Comparison of ENCODE assay signal across 20 cellular contexts in genomic region chrX:15399901-15400500, GRCh38. TPM values are rescaled to one million over a fixed set of nuclear protein-coding genes. Genes with fewer than 3 reads are reported as not detected.
DNase-seq lines count a peak whose midpoint lies in the region; ATAC-seq and TF ChIP-seq lines count a peak whose summit lies in the region.
"Had no signal": no experiment of that assay in that cellular context is flagged by ENCODE, and none has a peak within 500 bp of the region (broad histone marks: within the 10 kb centered on the region; RNA-seq: fewer than 3 reads in every experiment).

No MANE protein-coding gene starts in this region.

- POLR2A ChIA-PET in HEK293 (lab: Yijun Ruan, JAX) = no interaction called here

- no peak for ATAC-seq in HG03039 (IDR thresholded peaks at IDR 0.05; ENCODE audit: unreplicated experiment)
- ATAC-seq: K562 had no signal

- no peaks in the 10 kb centered on the region for H3K4me1 ChIP-seq in HEK293 (ENCODE audit: control insufficient read depth, insufficient read depth, low read length)
- H3K4me1 ChIP-seq in mesenchymal stem cell (ENCODE audit: control insufficient read depth, insufficient read depth, low read depth, low read length) = no peaks in the 10 kb centered on the region

- no peaks in the 10 kb centered on the region for H3K79me1 ChIP-seq in mesenchymal stem cell (replicated peaks; ENCODE audit: low read length, poor library complexity, severe bottlenecking)

- WGBS in mesenchymal stem cell = 100% methylated on average over 1 of the region's 5 CpGs

- no peaks in the 10 kb centered on the region for H3K27me3 ChIP-seq in mesenchymal stem cell (ENCODE audit: control insufficient read depth in 1 of 2, insufficient read depth in 1 of 2, low read length in 2 of 2)

- no peak overlapping the region for H3K4me3 Mint-ChIP-seq in CD14-positive monocyte

- no peak overlapping the region for H4K8ac ChIP-seq in mesenchymal stem cell (ENCODE audit: low read length)

- no peak overlapping the region for H3K27ac Mint-ChIP-seq in CD14-positive monocyte

- H3K14ac ChIP-seq in mesenchymal stem cell (ENCODE audit: low read length in 2 of 2) = no peak overlapping the region

- H3K9me3 Mint-ChIP-seq in CD14-positive monocyte = no peaks in the 10 kb centered on the region

- no peak overlapping the region for H3K27ac ChIP-seq in HEK293 (ENCODE audit: extremely low read depth, low read depth, low read length)
- H3K27ac ChIP-seq in SK-N-MC = no peak overlapping the region
- no peak overlapping the region for H3K27ac ChIP-seq in mesenchymal stem cell (ENCODE audit: low read length, poor library complexity, severe bottlenecking)
- H3K27ac ChIP-seq: GM23248 had no signal

- no peak overlapping the region for H2BK5ac ChIP-seq in mesenchymal stem cell (ENCODE audit: low read depth, low read length, poor library complexity, severe bottlenecking)

- no peak overlapping the region for H2BK15ac ChIP-seq in mesenchymal stem cell (ENCODE audit: low read depth, poor library complexity, severe bottlenecking)

- H3K4me3 ChIP-seq in HEK293 (ENCODE audit: low read depth, low read length) = no peak overlapping the region
- H3K4me3 ChIP-seq in SK-N-MC = no peak overlapping the region
- H3K4me3 ChIP-seq in mesenchymal stem cell (ENCODE audit: insufficient read depth in 1 of 2, low read depth in 1 of 2, low read length in 2 of 2) = no peak overlapping the region
- H3K4me3 ChIP-seq: GM23248, K562 had no signal

- H4K91ac ChIP-seq in mesenchymal stem cell (ENCODE audit: low read length) = no peak overlapping the region

- H3K18ac ChIP-seq in mesenchymal stem cell (ENCODE audit: low read depth in 1 of 2, low read length in 2 of 2) = no peak overlapping the region

- CTCF ChIA-PET in HEK293 (lab: Yijun Ruan, JAX) = interaction anchor here (0.9 to 1.5 kb wide), 2 partner anchors 18 to 51 kb away, joined by 4 read pairs; no protein-coding TSS in a partner anchor

- no peak overlapping the region for H3K4ac ChIP-seq in mesenchymal stem cell (ENCODE audit: low read depth in 1 of 2, low read length in 2 of 2)

- H3K9me3 ChIP-seq in HEK293 (ENCODE audit: control insufficient read depth, insufficient read depth, low read depth, low read length) (no peaks in the 10 kb centered on the region), SK-N-MC (ENCODE audit: low read depth, low read length) (no peaks in the 10 kb centered on the region), mesenchymal stem cell (ENCODE audit: control insufficient read depth, low read length) (no peaks in the 10 kb centered on the region)

- H3K23ac ChIP-seq in mesenchymal stem cell (ENCODE audit: low read length in 2 of 2) = no peak overlapping the region

- H3K36me3 Mint-ChIP-seq in CD14-positive monocyte = no peaks in the 10 kb centered on the region

- DNase-seq in COLO829 (ENCODE audit: low spot score) (peak; percentile 8), SK-N-MC (ENCODE audit: low read depth, low spot score) (peak; percentile 12), mesenchymal stem cell (peak; percentile 0), GM20000 (ENCODE audit: low spot score) (no peak), CD14-positive monocyte (ENCODE audit: low spot score) (no peak)
- DNase-seq: ACHN; C1 segment of cervical spinal cord; DMS79 treated with DMSO at 0.1 percent for 48 hours; GM23248; HCEC 1CT; NCI-H1417; NCI-H187; NCI-H446 treated with DMSO at 0.1 percent for 48 hours; NCI-H69; NK-92 treated with Interleukin-12 subunit alpha and Interleukin-12 subunit beta, amount 100 ng/mL, for 24 hours; OCI-M1; SIG-M5 had no signal

- no peak overlapping the region for H2AK5ac ChIP-seq in mesenchymal stem cell (ENCODE audit: low read length, severe bottlenecking)

- no peaks in the 10 kb centered on the region for H3K4me1 Mint-ChIP-seq in CD14-positive monocyte

- no peak overlapping the region for H2AFZ ChIP-seq in mesenchymal stem cell (ENCODE audit: low read depth, low read length)
- H2AFZ ChIP-seq: GM23248 had no signal

- H2BK120ac ChIP-seq in mesenchymal stem cell (ENCODE audit: low read depth, low read length) = no peak overlapping the region

- peaks cover 0 to 22% (median 2%) of the 10 kb centered on the region in 3 donors for H3K27me3 Mint-ChIP-seq in CD14-positive monocyte (ENCODE audit: low read depth in 3 of 3)

- intact Hi-C loops in CD14-positive monocyte (cut with micrococcal nuclease) = no loop called here

- TF ChIP-seq CTCF in HEK293 (tag by site-specific recombination; IDR thresholded peaks at IDR 0.05) (no peak), GM20000 (IDR thresholded peaks at IDR 0.05; ENCODE audit: extremely low read depth, missing control alignments) (no peak), CD14-positive monocyte (IDR thresholded peaks at IDR 0.05) (no peak)

- H3K36me3 ChIP-seq in HEK293 (ENCODE audit: control insufficient read depth in 2 of 2, insufficient read depth in 1 of 2, low read length in 2 of 2) (no peaks in the 10 kb centered on the region), SK-N-MC (ENCODE audit: insufficient read depth, low read length) (no peaks in the 10 kb centered on the region), mesenchymal stem cell (ENCODE audit: control insufficient read depth in 1 of 2, insufficient read depth in 2 of 2, low read depth in 1 of 2, low read length in 2 of 2) (no peaks in the 10 kb centered on the region)

- no peak overlapping the region for H3K9ac ChIP-seq in SK-N-MC (ENCODE audit: insufficient read length)
- no peak overlapping the region for H3K9ac ChIP-seq in mesenchymal stem cell (ENCODE audit: low read length)
- H3K9ac ChIP-seq: GM23248 had no signal

- H2BK12ac ChIP-seq in mesenchymal stem cell (ENCODE audit: low read length in 2 of 2) = no peak overlapping the region

- no peak overlapping the region for H3K4me2 ChIP-seq in mesenchymal stem cell (ENCODE audit: low read length, poor library complexity, severe bottlenecking)

TF ChIP-seq in HEK293, 187 proteins besides CTCF, POLR2A, EP300 and RAD21:
- TF ChIP-seq ZNF112 (tag by site-specific recombination; IDR thresholded peaks at IDR 0.05) (peak; percentile 65; the same call in 1 of the 2 replicates), ZNF324 (tag by site-specific recombination; IDR thresholded peaks at IDR 0.05) (no peak), YY2 (tag by site-specific recombination; IDR thresholded peaks at IDR 0.05) (no peak), ZNF404 (tag by site-specific recombination; IDR thresholded peaks at IDR 0.05) (no peak)
TF ChIP-seq in HEK293: peak in this region for 1.

RNA-seq across cellular contexts. Expression of gene VEGFD, which starts 15.8 kb away (rescaled TPM):
- 0.03 TPM for polyA plus RNA-seq in mesenchymal stem cell (2013, experiment 1 of 2)
- 0.04 TPM for polyA plus RNA-seq in mesenchymal stem cell (2013, experiment 2 of 2)
- polyA plus RNA-seq in CD14-positive monocyte = not detected
- polyA plus RNA-seq: GM23248 had no signal

Comparison
In these comparisons a context has a peak if more than half of its experiments do, and no peak if none do; other contexts are left out.
1. DNase-seq: peak in COLO829 (single experiment), SK-N-MC (single experiment) and mesenchymal stem cell (single experiment); none in GM20000 (single experiment) and CD14-positive monocyte (single experiment).